In genomic region chr7:142796001-142796500, GRCh38 we compare ENCODE assay signal across 10 cellular contexts. TPM values are rescaled to one million over a fixed set of nuclear protein-coding genes. Genes with fewer than 3 reads are reported as not detected.
DNase-seq lines count a peak whose midpoint lies in the region; ATAC-seq and TF ChIP-seq lines count a peak whose summit lies in the region.
"Had no signal": no experiment of that assay in that cellular context is flagged by ENCODE, and none has a peak within 500 bp of the region (broad histone marks: within the 10 kb centered on the region; RNA-seq: fewer than 3 reads in every experiment).

No MANE protein-coding gene starts in this region.

- H3F3A ChIP-seq in GM23248 (ENCODE audit: insufficient read depth): no peaks in the 10 kb centered on the region

- H3K4me2 ChIP-seq in GM23248 (ENCODE audit: unreplicated experiment): no peak overlapping the region

- DNase-seq in Peyer's patch: no peak
- no peak for DNase-seq in esophagus muscularis mucosa (ENCODE audit: extremely low spot score)
- no peak for DNase-seq in GM23248
- DNase-seq in cerebellar cortex (ENCODE audit: low spot score): no peak
- DNase-seq: HCEC 1CT, heart right ventricle, NCI-H226 had no signal

- H3K27ac ChIP-seq in Peyer's patch (peak overlapping the region; percentile 78 to 97 (median 90)), esophagus muscularis mucosa (replicated peaks in 1 of 4) (no peak overlapping the region), skin epidermis (peak overlapping the region in 19 of 21 experiments; percentile 52 to 99 (median 86)), GM23248 (no peak overlapping the region)

- TF ChIP-seq CTCF in Peyer's patch (IDR thresholded peaks at IDR 0.05) (no peak), esophagus muscularis mucosa (IDR thresholded peaks at IDR 0.05) (no peak)

- intact Hi-C loops in esophagus muscularis mucosa (cut with DNase I): no loop called here

- peak overlapping the region; percentile 48 to 74 (median 56) for H3K4me3 ChIP-seq in Peyer's patch
- peak overlapping the region in 3 of 4 donors; percentile 42 to 56 (median 46) for H3K4me3 ChIP-seq in esophagus muscularis mucosa
- H3K4me3 ChIP-seq in skin epidermis: peak overlapping the region in 6 of 7 experiments; percentile 17 to 45 (median 36)
- H3K4me3 ChIP-seq in GM23248: no peak overlapping the region

- no peaks in the 10 kb centered on the region for H3K79me2 ChIP-seq in GM23248 (ENCODE audit: insufficient read depth)

- peaks cover 0 to 19% of the 10 kb centered on the region in 2 donors for H3K27me3 ChIP-seq in Peyer's patch
- H3K27me3 ChIP-seq in esophagus muscularis mucosa: peaks cover 0 to 92% (median 27%) of the 10 kb centered on the region in 4 donors
- H3K27me3 ChIP-seq in GM23248 (replicated peaks; ENCODE audit: insufficient read depth): peaks cover 82% of the 10 kb centered on the region

- no peak overlapping the region for H2AFZ ChIP-seq in GM23248

- in situ Hi-C loops in GM23248 (cut with MboI): no loop called here

- no peaks in the 10 kb centered on the region for H3K9me2 ChIP-seq in GM23248 (ENCODE audit: insufficient read depth)

- H3K36me3 ChIP-seq in Peyer's patch: no peaks in the 10 kb centered on the region
- no peaks in the 10 kb centered on the region for H3K36me3 ChIP-seq in esophagus muscularis mucosa
- no peaks in the 10 kb centered on the region for H3K36me3 ChIP-seq in GM23248 (ENCODE audit: low read depth)
- H3K36me3 ChIP-seq: heart right ventricle had no signal

- ATAC-seq in GM21529 (IDR thresholded peaks at IDR 0.05; ENCODE audit: unreplicated experiment): peak; percentile 2
- no peak for ATAC-seq in GM18867 (IDR thresholded peaks at IDR 0.05; ENCODE audit: unreplicated experiment)

- peaks cover 0 to 14% (median 4%) of the 10 kb centered on the region in 4 donors for H3K4me1 ChIP-seq in Peyer's patch
- H3K4me1 ChIP-seq in esophagus muscularis mucosa: peaks cover 15 to 22% (median 20%) of the 10 kb centered on the region in 4 donors
- peaks cover 4% of the 10 kb centered on the region; the same call in 1 of the 2 replicates for H3K4me1 ChIP-seq in GM23248 (ENCODE audit: insufficient read depth)

- H3K9me3 ChIP-seq in Peyer's patch: no peaks in the 10 kb centered on the region
- H3K9me3 ChIP-seq in esophagus muscularis mucosa: no peaks in the 10 kb centered on the region
- no peaks in the 10 kb centered on the region for H3K9me3 ChIP-seq in GM23248 (ENCODE audit: low read depth)
- H3K9me3 ChIP-seq: heart right ventricle had no signal

- TF ChIP-seq POLR2A in Peyer's patch (IDR thresholded peaks at IDR 0.05) (no peak), esophagus muscularis mucosa (IDR thresholded peaks at IDR 0.05; ENCODE audit: low read depth) (no peak)

- no peaks in the 10 kb centered on the region for H4K20me1 ChIP-seq in GM23248 (ENCODE audit: insufficient read depth)

- WGBS in esophagus muscularis mucosa: 47% methylated on average over 9 of the region's 9 CpGs
- 22 to 23% methylated on average over 9 of the region's 9 CpGs for WGBS in GM23248 (ENCODE audit: low coverage in 1 of 2, low lambda C conversion rate in 2 of 2, missing lambda C conversion rate in 2 of 2), 2 experiments

- TF ChIP-seq EP300 in esophagus muscularis mucosa (IDR thresholded peaks at IDR 0.05): no peak

- H3K9ac ChIP-seq in GM23248: no peak overlapping the region

RNA-seq across cellular contexts. Expression of gene PRSS2, which starts 25.3 kb away (rescaled TPM):
- total RNA-seq in Peyer's patch (100 to 1,000 TPM in 3 of 4 donors, 10 to 100 TPM in 1; 29.7 to 243 (median 208) TPM), esophagus muscularis mucosa (under 1 TPM in 1 of 4 donors, not detected in 3; 0.39 TPM)
- not detected in 2 replicates for total RNA-seq in GM23248 (2014; rRNA removed; shearing (Covaris generic))
- polyA plus RNA-seq in GM23248 (2016; fragmentation: Nextera tagmentation; extraction: Ambion mirVana): not detected in 2 replicates

RNA-seq across cellular contexts. Expression of gene PRSS1, which starts 46.8 kb away (rescaled TPM):
- total RNA-seq in Peyer's patch (not detected), esophagus muscularis mucosa (not detected)
- total RNA-seq in GM23248 (2014; rRNA removed; shearing (Covaris generic)): not detected in 2 replicates
- polyA plus RNA-seq in GM23248 (2016; fragmentation: Nextera tagmentation; extraction: Ambion mirVana): not detected in 2 replicates

RNA-seq across cellular contexts. Expression of gene EPHB6, which starts 58.8 kb away (rescaled TPM):
- total RNA-seq in Peyer's patch: 10 to 100 TPM in 1 of 4 donors, 1 to 10 TPM in 2, under 1 TPM in 1; 0.53 to 19.0 (median 5.5) TPM
- total RNA-seq in esophagus muscularis mucosa: 10 to 100 TPM in 1 of 4 donors, 1 to 10 TPM in 3; 3.3 to 10.5 (median 5.5) TPM
- 0.11 and 0.13 TPM in 2 replicates for total RNA-seq in GM23248 (2014; rRNA removed; shearing (Covaris generic))
- polyA plus RNA-seq in GM23248 (2016; fragmentation: Nextera tagmentation; extraction: Ambion mirVana): 0.98 and 1.2 TPM in 2 replicates

Comparison
In these comparisons a context has a peak if more than half of its experiments do, and no peak if none do; other contexts are left out.
1. H3K27ac ChIP-seq: peak in Peyer's patch (4 of 4) and skin epidermis (19 of 21); none in esophagus muscularis mucosa (0 of 4) and GM23248 (single experiment).
2. RNA of gene PRSS2, which starts 25.3 kb away (total RNA-seq): 29.7 to 243 TPM in Peyer's patch; 0.39 TPM in esophagus muscularis mucosa and not detected in GM23248; every median in the first group is over 10 times any median in the second.